20 cellular contexts compared by ENCODE assay signal in the genomic region with DNA sequence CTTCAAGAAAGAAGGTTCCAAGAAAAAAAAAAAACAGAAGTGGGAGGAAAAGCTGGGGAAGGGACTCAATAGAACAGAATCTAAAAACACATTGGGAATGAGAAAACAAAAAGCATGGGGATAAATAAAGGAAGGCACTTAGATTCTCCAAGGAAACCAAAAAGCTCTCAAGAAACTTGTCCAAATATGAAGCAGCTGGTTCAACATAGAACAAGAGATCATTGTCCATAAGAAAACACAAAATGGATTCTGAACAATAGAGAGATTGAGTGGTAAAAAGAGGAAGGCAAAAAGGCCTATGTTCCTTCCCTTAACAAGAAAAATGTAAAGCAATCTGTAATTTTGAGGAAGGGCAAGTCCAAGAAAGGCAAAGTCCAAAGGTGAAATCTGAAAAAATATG. TPM values are rescaled to one million over a fixed set of nuclear protein-coding genes. Genes with fewer than 3 reads are reported as not detected.
DNase-seq lines count a peak whose midpoint lies in the region; ATAC-seq and TF ChIP-seq lines count a peak whose summit lies in the region.
"Had no signal": no experiment of that assay in that cellular context is flagged by ENCODE, and none has a peak within 500 bp of the region (broad histone marks: within the 10 kb centered on the region; RNA-seq: fewer than 3 reads in every experiment).

No MANE protein-coding gene starts in this region.

- H3K27ac Mint-ChIP-seq in GM23338: no peak overlapping the region
- H3K27ac Mint-ChIP-seq in progenitor cell of endocrine pancreas: no peak overlapping the region
- H3K27ac Mint-ChIP-seq: CD4-positive, alpha-beta memory T cell had no signal

- H3K9me3 ChIP-seq in OCI-LY7 (ENCODE audit: low read length): no peaks in the 10 kb centered on the region
- H3K9me3 ChIP-seq: A549, BE2C had no signal

- H3K4me3 Mint-ChIP-seq in GM23338: no peak overlapping the region
- no peak overlapping the region for H3K4me3 Mint-ChIP-seq in progenitor cell of endocrine pancreas (ENCODE audit: low read depth)
- H3K4me3 Mint-ChIP-seq: CD4-positive, alpha-beta memory T cell had no signal

- peak overlapping the region; percentile 23; the same call in 1 of the 2 replicates for H2AFZ ChIP-seq in GM23338
- no peak overlapping the region for H2AFZ ChIP-seq in OCI-LY7 (ENCODE audit: low read length)
- H2AFZ ChIP-seq: GM23248 had no signal

- no peaks in the 10 kb centered on the region for H3K27me3 ChIP-seq in GM23338 (ENCODE audit: insufficient read depth)
- H3K27me3 ChIP-seq: BE2C had no signal

- no peaks in the 10 kb centered on the region for H3K36me3 Mint-ChIP-seq in GM23338 (ENCODE audit: low read depth)
- no peaks in the 10 kb centered on the region for H3K36me3 Mint-ChIP-seq in progenitor cell of endocrine pancreas (ENCODE audit: insufficient read depth)
- H3K36me3 Mint-ChIP-seq: CD4-positive, alpha-beta memory T cell had no signal

- DNase-seq in COLO829 (ENCODE audit: low spot score) (peak; percentile 6), GM23338 (ENCODE audit: low spot score) (no peak), SK-MEL-5 (ENCODE audit: low read depth, low spot score) (peak; percentile 67), midbrain (lab: John Stamatoyannopoulos, UW) (peak; percentile 8), OCI-LY7 (ENCODE audit: low spot score) (no peak), progenitor cell of endocrine pancreas (ENCODE audit: low spot score, unreplicated experiment) (no peak), SKM-1 (lab: John Stamatoyannopoulos, UW; ENCODE audit: unreplicated experiment) (no peak)
- DNase-seq: BE2C; CD4-positive, alpha-beta memory T cell; COR-L47; DMS153; GF-D8; GM23248; H7; IMR-90 had no signal

- no peaks in the 10 kb centered on the region for H3K27me3 Mint-ChIP-seq in GM23338 (ENCODE audit: insufficient read depth, low read depth, poor library complexity)
- H3K27me3 Mint-ChIP-seq in progenitor cell of endocrine pancreas: no peaks in the 10 kb centered on the region

- TF ChIP-seq CTCF in GM23338 (conservative IDR thresholded peaks at IDR 0.05; ENCODE audit: low read depth in 2 of 2) (no peak), OCI-LY7 (conservative IDR thresholded peaks at IDR 0.05; ENCODE audit: low read length) (no peak), progenitor cell of endocrine pancreas (IDR thresholded peaks at IDR 0.05; ENCODE audit: unreplicated experiment) (no peak)

- peaks cover 10% of the 10 kb centered on the region; the same call in 1 of the 2 replicates for H3K4me1 ChIP-seq in GM23338 (ENCODE audit: insufficient read depth)
- no peaks in the 10 kb centered on the region for H3K4me1 ChIP-seq in OCI-LY7 (ENCODE audit: insufficient read depth, low read length, poor library complexity, severe bottlenecking)
- H3K4me1 ChIP-seq: A549 had no signal

- CTCF ChIA-PET in OCI-LY7 (lab: Charles Lee; ENCODE audit: unreplicated experiment): no interaction called here

- intact Hi-C loops in OCI-LY7 (cut with micrococcal nuclease; ENCODE audit: unreplicated experiment): no loop called here

- no peak for ATAC-seq in GM23338
- no peak for ATAC-seq in HG03457 (IDR thresholded peaks at IDR 0.05; ENCODE audit: unreplicated experiment)
- ATAC-seq: A549 had no signal

- H3K9me2 ChIP-seq in GM23338 (ENCODE audit: insufficient read depth) (peaks cover 12% of the 10 kb centered on the region), OCI-LY7 (ENCODE audit: insufficient read depth, low read length) (no peaks in the 10 kb centered on the region)

- BruUV-seq in OCI-LY7 (replicated peaks; lab: Mats Ljungman, UMichigan): no TSS peak

- no peaks in the 10 kb centered on the region for H3F3A ChIP-seq in GM23338 (replicated peaks; ENCODE audit: low read depth)

- H3K36me3 ChIP-seq in GM23338 (ENCODE audit: insufficient read depth): no peaks in the 10 kb centered on the region
- H3K36me3 ChIP-seq in OCI-LY7 (ENCODE audit: insufficient read depth, low read length): no peaks in the 10 kb centered on the region
- H3K36me3 ChIP-seq: BE2C had no signal

- H3K4me3 ChIP-seq in GM23338 (no peak overlapping the region), OCI-LY7 (ENCODE audit: low read depth, low read length, poor library complexity, severe bottlenecking) (no peak overlapping the region)
- H3K4me3 ChIP-seq: A549, GM23248 had no signal

- POLR2A ChIA-PET in OCI-LY7 (lab: Charles Lee): interaction anchor here (0.6 to 0.7 kb wide), 2 partner anchors 25 to 29 kb away, joined by 3 read pairs; no protein-coding TSS in a partner anchor

- in situ Hi-C loops in SK-MEL-5 (cut with HindIII; ENCODE audit: low pct_unique_long_range_greater_than_20kb, low sequenced_read_pairs): no loop called here

- no peak overlapping the region for H3K27ac ChIP-seq in GM23338 (ENCODE audit: low read depth)
- no peak overlapping the region for H3K27ac ChIP-seq in OCI-LY7 (ENCODE audit: low read depth, low read length, poor library complexity, severe bottlenecking)
- H3K27ac ChIP-seq: A549, C4-2B, GM23248 had no signal

- H3K4me1 Mint-ChIP-seq in GM23338 (peaks cover 15% of the 10 kb centered on the region), progenitor cell of endocrine pancreas (ENCODE audit: low read depth) (peaks cover 4% of the 10 kb centered on the region)
- H3K4me1 Mint-ChIP-seq: CD4-positive, alpha-beta memory T cell had no signal

- H4K20me1 ChIP-seq in GM23338 (replicated peaks; ENCODE audit: insufficient read depth) (no peaks in the 10 kb centered on the region), OCI-LY7 (ENCODE audit: insufficient read depth, low read length) (no peaks in the 10 kb centered on the region)

- no peaks in the 10 kb centered on the region for H3K79me2 ChIP-seq in GM23338 (replicated peaks; ENCODE audit: insufficient read depth)
- no peaks in the 10 kb centered on the region for H3K79me2 ChIP-seq in OCI-LY7 (ENCODE audit: insufficient read depth, low read depth, low read length)

- H3K9me3 Mint-ChIP-seq in GM23338 (no peaks in the 10 kb centered on the region; the same call in 2 of the 3 replicates), progenitor cell of endocrine pancreas (ENCODE audit: low read depth) (no peaks in the 10 kb centered on the region)

- H3K4me2 ChIP-seq in GM23338 (no peak overlapping the region), OCI-LY7 (ENCODE audit: low read length) (no peak overlapping the region)
- H3K4me2 ChIP-seq: A549 had no signal

TF ChIP-seq in GM23338, 12 proteins besides CTCF, POLR2A, EP300 and RAD21 (continues in another document):
- TF ChIP-seq EZH2 (IDR thresholded peaks at IDR 0.05; ENCODE audit: low read depth, unreplicated experiment) (no peak), NANOG (IDR thresholded peaks at IDR 0.05; ENCODE audit: borderline replicate concordance) (no peak), ZNF114 (CRISPR knock-in tag; IDR thresholded peaks at IDR 0.05) (no peak), ZNF331 (CRISPR knock-in tag; IDR thresholded peaks at IDR 0.05; ENCODE audit: low read depth) (no peak), CREB1 (CRISPR knock-in tag; IDR thresholded peaks at IDR 0.05; ENCODE audit: low read depth) (no peak)
- TF ChIP-seq, protein P1, sequence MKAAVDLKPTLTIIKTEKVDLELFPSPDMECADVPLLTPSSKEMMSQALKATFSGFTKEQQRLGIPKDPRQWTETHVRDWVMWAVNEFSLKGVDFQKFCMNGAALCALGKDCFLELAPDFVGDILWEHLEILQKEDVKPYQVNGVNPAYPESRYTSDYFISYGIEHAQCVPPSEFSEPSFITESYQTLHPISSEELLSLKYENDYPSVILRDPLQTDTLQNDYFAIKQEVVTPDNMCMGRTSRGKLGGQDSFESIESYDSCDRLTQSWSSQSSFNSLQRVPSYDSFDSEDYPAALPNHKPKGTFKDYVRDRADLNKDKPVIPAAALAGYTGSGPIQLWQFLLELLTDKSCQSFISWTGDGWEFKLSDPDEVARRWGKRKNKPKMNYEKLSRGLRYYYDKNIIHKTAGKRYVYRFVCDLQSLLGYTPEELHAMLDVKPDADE (IDR thresholded peaks at IDR 0.05): no peak
- TF ChIP-seq, protein P2, sequence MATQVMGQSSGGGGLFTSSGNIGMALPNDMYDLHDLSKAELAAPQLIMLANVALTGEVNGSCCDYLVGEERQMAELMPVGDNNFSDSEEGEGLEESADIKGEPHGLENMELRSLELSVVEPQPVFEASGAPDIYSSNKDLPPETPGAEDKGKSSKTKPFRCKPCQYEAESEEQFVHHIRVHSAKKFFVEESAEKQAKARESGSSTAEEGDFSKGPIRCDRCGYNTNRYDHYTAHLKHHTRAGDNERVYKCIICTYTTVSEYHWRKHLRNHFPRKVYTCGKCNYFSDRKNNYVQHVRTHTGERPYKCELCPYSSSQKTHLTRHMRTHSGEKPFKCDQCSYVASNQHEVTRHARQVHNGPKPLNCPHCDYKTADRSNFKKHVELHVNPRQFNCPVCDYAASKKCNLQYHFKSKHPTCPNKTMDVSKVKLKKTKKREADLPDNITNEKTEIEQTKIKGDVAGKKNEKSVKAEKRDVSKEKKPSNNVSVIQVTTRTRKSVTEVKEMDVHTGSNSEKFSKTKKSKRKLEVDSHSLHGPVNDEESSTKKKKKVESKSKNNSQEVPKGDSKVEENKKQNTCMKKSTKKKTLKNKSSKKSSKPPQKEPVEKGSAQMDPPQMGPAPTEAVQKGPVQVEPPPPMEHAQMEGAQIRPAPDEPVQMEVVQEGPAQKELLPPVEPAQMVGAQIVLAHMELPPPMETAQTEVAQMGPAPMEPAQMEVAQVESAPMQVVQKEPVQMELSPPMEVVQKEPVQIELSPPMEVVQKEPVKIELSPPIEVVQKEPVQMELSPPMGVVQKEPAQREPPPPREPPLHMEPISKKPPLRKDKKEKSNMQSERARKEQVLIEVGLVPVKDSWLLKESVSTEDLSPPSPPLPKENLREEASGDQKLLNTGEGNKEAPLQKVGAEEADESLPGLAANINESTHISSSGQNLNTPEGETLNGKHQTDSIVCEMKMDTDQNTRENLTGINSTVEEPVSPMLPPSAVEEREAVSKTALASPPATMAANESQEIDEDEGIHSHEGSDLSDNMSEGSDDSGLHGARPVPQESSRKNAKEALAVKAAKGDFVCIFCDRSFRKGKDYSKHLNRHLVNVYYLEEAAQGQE (IDR thresholded peaks at IDR 0.05; ENCODE audit: unreplicated experiment): no peak

RNA-seq across cellular contexts. Expression of a gene that starts 32.9 kb away (rescaled TPM):
- total RNA-seq in GM23338 (2014; rRNA removed; shearing (Covaris generic)): 0.16 and 0.35 TPM in 2 replicates
- not detected in 2 replicates for polyA plus RNA-seq in GM23338 (2016; fragmentation: Nextera tagmentation; extraction: Ambion mirVana)
- total RNA-seq in SK-MEL-5 (2014; rRNA removed; shearing (Covaris generic)): 3.7 and 4.8 TPM in 2 replicates
- 3.4 and 5.6 TPM in 2 replicates for polyA plus RNA-seq in SK-MEL-5 (2015; cell fraction: cytosol; rRNA removed)
- 2.0 and 3.5 TPM in 2 replicates for polyA plus RNA-seq in SK-MEL-5 (2015; cell fraction: nucleus; rRNA removed)
- 0.09 TPM in 1 of 2 replicates, not detected in the other for total RNA-seq in OCI-LY7 (2014; rRNA removed; shearing (Covaris generic))
- total RNA-seq in OCI-LY7 (2022) (not detected in 2 replicates), progenitor cell of endocrine pancreas (0.11 TPM in 1 of 2 replicates, not detected in the other)
- total RNA-seq: CD4-positive, alpha-beta memory T cell; HT-29; IMR-90 had no signal
- polyA plus RNA-seq: A549, AG04450, IMR-90 had no signal

Comparison
In these comparisons a context has a peak if more than half of its experiments do, and no peak if none do; other contexts are left out.
1. DNase-seq: peak in COLO829 (single experiment), SK-MEL-5 (single experiment) and midbrain (single experiment); none in GM23338 (single experiment), OCI-LY7 (single experiment), progenitor cell of endocrine pancreas (single experiment) and SKM-1 (single experiment).